Comparison of ENCODE assay signal across 16 cellular contexts in genomic region chr2:33209976-33210375, GRCh38.
DNase-seq lines count a peak whose midpoint lies in the region; ATAC-seq, FAIRE-seq and TF ChIP-seq lines count a peak whose summit lies in the region.
"Had no signal": no experiment of that assay in that cellular context is flagged by ENCODE, and none has a peak within 500 bp of the region (broad histone marks: within the 10 kb centered on the region; RNA-seq: fewer than 3 reads in every experiment).

No MANE protein-coding gene starts in this region.

- H2AFZ ChIP-seq in mesenchymal stem cell (ENCODE audit: low read depth, low read length) = no peak overlapping the region

- no peak overlapping the region for H2BK12ac ChIP-seq in mesenchymal stem cell (ENCODE audit: low read length in 2 of 2)

- no peaks in the 10 kb centered on the region for H3K79me1 ChIP-seq in mesenchymal stem cell (replicated peaks; ENCODE audit: low read length, poor library complexity, severe bottlenecking)

- H3K4me1 Mint-ChIP-seq in chondrocyte (ENCODE audit: low read depth) = peaks cover 87% of the 10 kb centered on the region

- intact Hi-C loops in posterior cingulate gyrus (cut with DNase I) = no loop called here

- H3K27ac ChIP-seq in A549 (peak overlapping the region; percentile 73 to 76), mesenchymal stem cell (ENCODE audit: low read length, poor library complexity, severe bottlenecking) (peak overlapping the region; percentile 69)
- H3K27ac ChIP-seq: HL-60, ovary had no signal

- H3K36me3 Mint-ChIP-seq in chondrocyte (ENCODE audit: low read depth) = peaks cover 5% of the 10 kb centered on the region

- H3K9ac ChIP-seq in mesenchymal stem cell (ENCODE audit: low read length) = peak overlapping the region; percentile 71

- H3K36me3 ChIP-seq in mesenchymal stem cell (ENCODE audit: control insufficient read depth in 1 of 2, insufficient read depth in 2 of 2, low read depth in 1 of 2, low read length in 2 of 2) = no peaks in the 10 kb centered on the region
- H3K36me3 ChIP-seq: ovary had no signal

- H3K4me3 ChIP-seq in A549 (no peak overlapping the region), mesenchymal stem cell (ENCODE audit: insufficient read depth in 1 of 2, low read depth in 1 of 2, low read length in 2 of 2) (no peak overlapping the region)
- H3K4me3 ChIP-seq: GM12878, ovary had no signal

- H3K4me2 ChIP-seq in A549 (peak overlapping the region; percentile 45; the same call in 2 of the 3 replicates), mesenchymal stem cell (ENCODE audit: low read length, poor library complexity, severe bottlenecking) (no peak overlapping the region)

- no peak for ATAC-seq in A549
- ATAC-seq: GM12878 had no signal

- no peaks in the 10 kb centered on the region for H3K27me3 ChIP-seq in mesenchymal stem cell (ENCODE audit: control insufficient read depth in 1 of 2, insufficient read depth in 1 of 2, low read length in 2 of 2)
- H3K27me3 ChIP-seq: ovary had no signal

- H3K27me3 Mint-ChIP-seq in chondrocyte (ENCODE audit: low read depth) = no peaks in the 10 kb centered on the region

- no peak overlapping the region for H4K91ac ChIP-seq in mesenchymal stem cell (ENCODE audit: low read length)

- CTCF ChIA-PET in A549 (lab: Yijun Ruan, JAX) = interaction anchor here (0.6 kb wide), 1 partner anchor 177 kb away, joined by 4 read pairs; no protein-coding TSS in a partner anchor

- H4K8ac ChIP-seq in mesenchymal stem cell (ENCODE audit: low read length) = no peak overlapping the region

- H3K14ac ChIP-seq in mesenchymal stem cell (ENCODE audit: low read length in 2 of 2) = no peak overlapping the region

- WGBS in A549 (ENCODE audit: missing lambda C conversion rate) = 60% methylated on average over 1 of the region's 1 CpG
- no CpG with 5 or more reads among the region's 1 CpG for whole genome bisulfite sequencing in mesenchymal stem cell

- TF ChIP-seq RAD21 in A549 (conservative IDR thresholded peaks at IDR 0.05 in 1 of 2, IDR thresholded peaks at IDR 0.05 in 1 of 2) = no peak

- TF ChIP-seq CTCF in A549 (IDR thresholded peaks at IDR 0.05) (no peak), chondrocyte (IDR thresholded peaks at IDR 0.05) (no peak)

- TF ChIP-seq EP300 in A549 (IDR thresholded peaks at IDR 0.05) = no peak

- no peak overlapping the region for H3K4me3 Mint-ChIP-seq in chondrocyte (ENCODE audit: unreplicated experiment)
- H3K4me3 Mint-ChIP-seq: activated T-cell treated with anti-CD3 and anti-CD28 coated beads, Interleukin-2, amount 50 U/mL, for 72 hours had no signal

- DNase-seq in A549 (ENCODE audit: low read depth in 1 of 2, low spot score in 1 of 2) (no peak), LHCN-M2 (ENCODE audit: low read depth) (peak; percentile 48), chondrocyte (ENCODE audit: low spot score) (no peak), mesenchymal stem cell (peak; percentile 61), posterior cingulate gyrus (no peak), DMS 273 (lab: John Stamatoyannopoulos, UW; ENCODE audit: unreplicated experiment) (no peak), DMS153 treated with DMSO at 0.1 percent for 48 hours (lab: John Stamatoyannopoulos, UW; ENCODE audit: unreplicated experiment) (no peak), mesenteric fat pad (ENCODE audit: low spot score) (no peak)
- DNase-seq: activated CD4-positive, alpha-beta T cell treated with anti-CD3 and anti-CD28 coated beads for 1 hour; activated T-cell treated with anti-CD3 and anti-CD28 coated beads, Interleukin-2, amount 50 U/mL, for 72 hours; DMS79; stimulated activated CD8-positive, alpha-beta memory T cell treated with anti-CD3 and anti-CD28 coated beads, Interleukin-4, amount 100 ng/mL, for 48 hours; T-helper 1 cell had no signal

- no peak for FAIRE-seq in A549 (lab: Jason Lieb, UNC)
- FAIRE-seq: GM12878 had no signal

- no peak overlapping the region for H3K4ac ChIP-seq in mesenchymal stem cell (ENCODE audit: low read depth in 1 of 2, low read length in 2 of 2)

- H2BK120ac ChIP-seq in mesenchymal stem cell (ENCODE audit: low read depth, low read length) = no peak overlapping the region

- peak overlapping the region in 1 of 2 experiments; percentile 54 for H3K18ac ChIP-seq in mesenchymal stem cell (ENCODE audit: low read depth in 1 of 2, low read length in 2 of 2)

- no peak for TF ChIP-seq POLR2A in A549 (IDR thresholded peaks at IDR 0.05; ENCODE audit: low read length)

- H2BK5ac ChIP-seq in mesenchymal stem cell (ENCODE audit: low read depth, low read length, poor library complexity, severe bottlenecking) = no peak overlapping the region

- H3K4me1 ChIP-seq in A549 (peaks cover 42% of the 10 kb centered on the region), mesenchymal stem cell (ENCODE audit: control insufficient read depth, insufficient read depth, low read depth, low read length) (peaks cover 9% of the 10 kb centered on the region)

- H3K9me3 ChIP-seq in A549 (no peaks in the 10 kb centered on the region), mesenchymal stem cell (ENCODE audit: control insufficient read depth, low read length) (no peaks in the 10 kb centered on the region)
- H3K9me3 ChIP-seq: ovary had no signal

- peak overlapping the region; percentile 86 for H3K27ac Mint-ChIP-seq in chondrocyte (ENCODE audit: unreplicated experiment)
- H3K27ac Mint-ChIP-seq: activated T-cell treated with anti-CD3 and anti-CD28 coated beads, Interleukin-2, amount 50 U/mL, for 72 hours had no signal

- no peaks in the 10 kb centered on the region for H3K9me3 Mint-ChIP-seq in chondrocyte (ENCODE audit: low read depth)
- H3K9me3 Mint-ChIP-seq: activated T-cell treated with anti-CD3 and anti-CD28 coated beads, Interleukin-2, amount 50 U/mL, for 72 hours had no signal

- H3K23ac ChIP-seq in mesenchymal stem cell (ENCODE audit: low read length in 2 of 2) = no peak overlapping the region

- no peak overlapping the region for H2AK5ac ChIP-seq in mesenchymal stem cell (ENCODE audit: low read length, severe bottlenecking)

- no peak overlapping the region for H2BK15ac ChIP-seq in mesenchymal stem cell (ENCODE audit: low read depth, poor library complexity, severe bottlenecking)

- POLR2A ChIA-PET in A549 (lab: Yijun Ruan, JAX) = no interaction called here

TF ChIP-seq in A549, 52 proteins besides CTCF, POLR2A, EP300 and RAD21:
- no peak for TF ChIP-seq HOXA7 (CRISPR knock-in tag; IDR thresholded peaks at IDR 0.05)
- TF ChIP-seq RNF2 (IDR thresholded peaks at IDR 0.05; ENCODE audit: borderline replicate concordance, low read depth) = no peak
- no peak for TF ChIP-seq KDM1A (IDR thresholded peaks at IDR 0.05; ENCODE audit: low read depth)
- no peak for TF ChIP-seq CEBPB (IDR thresholded peaks at IDR 0.05)
- no peak for TF ChIP-seq FOXS1 (CRISPR knock-in tag; IDR thresholded peaks at IDR 0.05)
- no peak for TF ChIP-seq JUNB (IDR thresholded peaks at IDR 0.05)
- TF ChIP-seq, protein P1, sequence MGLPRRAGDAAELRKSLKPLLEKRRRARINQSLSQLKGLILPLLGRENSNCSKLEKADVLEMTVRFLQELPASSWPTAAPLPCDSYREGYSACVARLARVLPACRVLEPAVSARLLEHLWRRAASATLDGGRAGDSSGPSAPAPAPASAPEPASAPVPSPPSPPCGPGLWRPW (IDR thresholded peaks at IDR 0.05) = no peak
- no peak for TF ChIP-seq PHF8 (IDR thresholded peaks at IDR 0.05; ENCODE audit: borderline replicate concordance, low read depth)
- no peak for TF ChIP-seq CHD4 (IDR thresholded peaks at IDR 0.05; ENCODE audit: borderline replicate concordance)
- TF ChIP-seq MAX (IDR thresholded peaks at IDR 0.05) = no peak
- TF ChIP-seq CHD2 (IDR thresholded peaks at IDR 0.05; ENCODE audit: low read length, partially characterized antibody) = no peak
- no peak for TF ChIP-seq KDM5A (IDR thresholded peaks at IDR 0.05)
- TF ChIP-seq NPAS2 (CRISPR knock-in tag; IDR thresholded peaks at IDR 0.05; ENCODE audit: borderline replicate concordance) = no peak

Comparison
In these comparisons a context has a peak if more than half of its experiments do, and no peak if none do; other contexts are left out.
1. DNase-seq: peak in LHCN-M2 (single experiment) and mesenchymal stem cell (single experiment); none in A549 (0 of 2), chondrocyte (single experiment), posterior cingulate gyrus (0 of 10), DMS 273 (single experiment), DMS153 treated with DMSO at 0.1 percent for 48 hours (single experiment) and mesenteric fat pad (single experiment).